In the genomic region with DNA sequence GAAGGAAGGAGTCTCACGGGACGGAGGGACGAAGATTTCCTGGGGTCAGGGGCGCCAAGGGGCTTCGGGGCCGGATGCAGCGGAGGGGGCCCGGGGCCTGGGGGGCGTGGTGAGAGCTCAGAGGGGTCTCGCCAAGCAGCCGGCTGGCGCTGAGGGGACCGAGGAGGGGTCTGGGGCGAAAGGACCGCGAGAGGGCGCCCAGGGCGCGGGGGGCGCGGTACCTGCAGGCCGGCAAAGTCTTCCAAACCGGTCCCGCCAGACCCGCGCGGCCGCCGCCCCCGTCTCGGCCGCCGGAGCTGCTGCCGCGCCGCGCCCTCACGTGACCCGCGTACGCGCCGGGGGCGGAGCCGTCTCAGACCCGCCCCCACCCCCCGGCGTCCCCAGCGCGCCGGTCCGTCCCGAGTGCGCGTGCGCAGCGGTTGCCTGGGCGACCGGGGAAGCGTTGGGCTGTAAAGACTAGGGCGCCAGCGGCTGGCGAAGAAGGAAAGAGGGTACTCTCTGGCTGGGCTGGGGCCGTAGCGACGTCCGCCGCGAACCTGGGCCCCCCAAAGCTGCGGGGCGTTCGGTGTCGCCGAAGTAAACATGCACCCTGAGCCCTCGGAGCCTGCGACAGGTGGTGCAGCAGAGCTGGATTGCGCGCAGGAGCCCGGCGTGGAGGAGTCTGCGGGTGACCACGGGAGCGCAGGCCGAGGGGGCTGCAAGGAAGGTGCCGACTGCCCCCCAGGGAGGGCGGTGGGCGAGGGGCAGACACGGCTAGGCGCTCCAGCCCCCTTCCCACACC, we compare ENCODE assay signal across 1 cellular context.
TF ChIP-seq lines count a peak whose summit lies in the region.

A gene (plus strand): TSS at position 450 of the 781 bp plus-strand sequence. CDS start 133 bp downstream, at position 583.
A gene (minus strand): TSS at position 319 of the 781 bp plus-strand sequence. CDS start 13,856 bp downstream, outside the sequence.

TF ChIP-seq in GM12878, 131 proteins besides CTCF, POLR2A, EP300 and RAD21 (continued from another document):
- TF ChIP-seq HCFC1 (IDR thresholded peaks at IDR 0.05; ENCODE audit: low read length) (peak; percentile 37; the same call in 1 of the 2 replicates), YY1 (IDR thresholded peaks at IDR 0.05; ENCODE audit: low read depth, low read length) (peak; percentile 49; the same call in 1 of the 2 replicates), CREB1 (IDR thresholded peaks at IDR 0.05; ENCODE audit: low read depth) (0 out of 2 replicates have a peak, but pooled peaks have one; percentile 19), POLR2AphosphoS5 (IDR thresholded peaks at IDR 0.05; ENCODE audit: low read length) (peak; percentile 47; the same call in 1 of the 2 replicates), MXI1 (IDR thresholded peaks at IDR 0.05; ENCODE audit: low read depth, low read length) (peak; percentile 96), SMARCA5 (IDR thresholded peaks at IDR 0.05) (0 out of 2 replicates have a peak, but pooled peaks have one; percentile 51), SREBF1 (IDR thresholded peaks at IDR 0.05; ENCODE audit: low read length) (no peak), FOXM1 (IDR thresholded peaks at IDR 0.05; ENCODE audit: low read depth, low read length) (no peak), IKZF1 (conservative IDR thresholded peaks at IDR 0.05) (peak; percentile 42), MEF2A (IDR thresholded peaks at IDR 0.05; ENCODE audit: insufficient read depth, low read depth, low read length) (no peak), RB1 (IDR thresholded peaks at IDR 0.05; ENCODE audit: borderline replicate concordance) (peak; percentile 59; the same call in 1 of the 2 replicates), SP1 (IDR thresholded peaks at IDR 0.05; ENCODE audit: low read depth, low read length) (peak; percentile 59), KLF5 (IDR thresholded peaks at IDR 0.05; ENCODE audit: partially characterized antibody) (peak; percentile 57), NRF1 (conservative IDR thresholded peaks at IDR 0.05; ENCODE audit: low read depth, low read length) (peak; percentile 75), SUZ12 (IDR thresholded peaks at IDR 0.05; ENCODE audit: unreplicated experiment) (no peak), POU2F2 (IDR thresholded peaks at IDR 0.05; ENCODE audit: borderline replicate concordance, low read depth, low read length) (0 out of 3 replicates have a peak, but pooled peaks have one; percentile 20), DPF2 (IDR thresholded peaks at IDR 0.05) (peak; percentile 62), RELA (IDR thresholded peaks at IDR 0.05; ENCODE audit: borderline replicate concordance, partially characterized antibody) (peak; percentile 85), LARP7 (IDR thresholded peaks at IDR 0.05) (peak; percentile 83), BMI1 (IDR thresholded peaks at IDR 0.05; ENCODE audit: borderline replicate concordance) (peak; percentile 91; the same call in 1 of the 2 replicates), POLR2AphosphoS2 (IDR thresholded peaks at IDR 0.05; ENCODE audit: low read depth, low read length) (0 out of 2 replicates have a peak, but pooled peaks have one; percentile 30), ZNF207 (IDR thresholded peaks at IDR 0.05; ENCODE audit: borderline replicate concordance) (peak; percentile 52; the same call in 1 of the 2 replicates), ESRRA (IDR thresholded peaks at IDR 0.05; ENCODE audit: low read length) (no peak), BHLHE40 (IDR thresholded peaks at IDR 0.05; ENCODE audit: borderline replicate concordance in 1 of 2, low read depth in 2 of 2, low read length in 1 of 2) (peak; percentile 95 to 99), EGR1 (IDR thresholded peaks at IDR 0.05; ENCODE audit: borderline replicate concordance in 1 of 2, low read depth in 2 of 2, low read length in 2 of 2) (peak; percentile 50 to 89)
- TF ChIP-seq, protein P1, sequence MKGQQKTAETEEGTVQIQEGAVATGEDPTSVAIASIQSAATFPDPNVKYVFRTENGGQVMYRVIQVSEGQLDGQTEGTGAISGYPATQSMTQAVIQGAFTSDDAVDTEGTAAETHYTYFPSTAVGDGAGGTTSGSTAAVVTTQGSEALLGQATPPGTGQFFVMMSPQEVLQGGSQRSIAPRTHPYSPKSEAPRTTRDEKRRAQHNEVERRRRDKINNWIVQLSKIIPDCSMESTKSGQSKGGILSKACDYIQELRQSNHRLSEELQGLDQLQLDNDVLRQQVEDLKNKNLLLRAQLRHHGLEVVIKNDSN (IDR thresholded peaks at IDR 0.05; ENCODE audit: borderline replicate concordance, extremely low read length, insufficient read depth, low read depth, low read length): peak; percentile 97
- TF ChIP-seq, protein P2, sequence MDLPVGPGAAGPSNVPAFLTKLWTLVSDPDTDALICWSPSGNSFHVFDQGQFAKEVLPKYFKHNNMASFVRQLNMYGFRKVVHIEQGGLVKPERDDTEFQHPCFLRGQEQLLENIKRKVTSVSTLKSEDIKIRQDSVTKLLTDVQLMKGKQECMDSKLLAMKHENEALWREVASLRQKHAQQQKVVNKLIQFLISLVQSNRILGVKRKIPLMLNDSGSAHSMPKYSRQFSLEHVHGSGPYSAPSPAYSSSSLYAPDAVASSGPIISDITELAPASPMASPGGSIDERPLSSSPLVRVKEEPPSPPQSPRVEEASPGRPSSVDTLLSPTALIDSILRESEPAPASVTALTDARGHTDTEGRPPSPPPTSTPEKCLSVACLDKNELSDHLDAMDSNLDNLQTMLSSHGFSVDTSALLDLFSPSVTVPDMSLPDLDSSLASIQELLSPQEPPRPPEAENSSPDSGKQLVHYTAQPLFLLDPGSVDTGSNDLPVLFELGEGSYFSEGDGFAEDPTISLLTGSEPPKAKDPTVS (IDR thresholded peaks at IDR 0.05; ENCODE audit: low read depth, low read length): no peak
- TF ChIP-seq, protein P3, sequence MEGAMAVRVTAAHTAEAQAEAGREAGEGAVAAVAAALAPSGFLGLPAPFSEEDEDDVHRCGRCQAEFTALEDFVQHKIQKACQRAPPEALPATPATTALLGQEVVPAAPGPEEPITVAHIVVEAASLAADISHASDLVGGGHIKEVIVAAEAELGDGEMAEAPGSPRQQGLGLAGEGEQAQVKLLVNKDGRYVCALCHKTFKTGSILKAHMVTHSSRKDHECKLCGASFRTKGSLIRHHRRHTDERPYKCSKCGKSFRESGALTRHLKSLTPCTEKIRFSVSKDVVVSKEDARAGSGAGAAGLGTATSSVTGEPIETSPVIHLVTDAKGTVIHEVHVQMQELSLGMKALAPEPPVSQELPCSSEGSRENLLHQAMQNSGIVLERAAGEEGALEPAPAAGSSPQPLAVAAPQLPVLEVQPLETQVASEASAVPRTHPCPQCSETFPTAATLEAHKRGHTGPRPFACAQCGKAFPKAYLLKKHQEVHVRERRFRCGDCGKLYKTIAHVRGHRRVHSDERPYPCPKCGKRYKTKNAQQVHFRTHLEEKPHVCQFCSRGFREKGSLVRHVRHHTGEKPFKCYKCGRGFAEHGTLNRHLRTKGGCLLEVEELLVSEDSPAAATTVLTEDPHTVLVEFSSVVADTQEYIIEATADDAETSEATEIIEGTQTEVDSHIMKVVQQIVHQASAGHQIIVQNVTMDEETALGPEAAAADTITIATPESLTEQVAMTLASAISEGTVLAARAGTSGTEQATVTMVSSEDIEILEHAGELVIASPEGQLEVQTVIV (IDR thresholded peaks at IDR 0.05; ENCODE audit: borderline replicate concordance, partially characterized antibody): no peak
- TF ChIP-seq, protein P4, sequence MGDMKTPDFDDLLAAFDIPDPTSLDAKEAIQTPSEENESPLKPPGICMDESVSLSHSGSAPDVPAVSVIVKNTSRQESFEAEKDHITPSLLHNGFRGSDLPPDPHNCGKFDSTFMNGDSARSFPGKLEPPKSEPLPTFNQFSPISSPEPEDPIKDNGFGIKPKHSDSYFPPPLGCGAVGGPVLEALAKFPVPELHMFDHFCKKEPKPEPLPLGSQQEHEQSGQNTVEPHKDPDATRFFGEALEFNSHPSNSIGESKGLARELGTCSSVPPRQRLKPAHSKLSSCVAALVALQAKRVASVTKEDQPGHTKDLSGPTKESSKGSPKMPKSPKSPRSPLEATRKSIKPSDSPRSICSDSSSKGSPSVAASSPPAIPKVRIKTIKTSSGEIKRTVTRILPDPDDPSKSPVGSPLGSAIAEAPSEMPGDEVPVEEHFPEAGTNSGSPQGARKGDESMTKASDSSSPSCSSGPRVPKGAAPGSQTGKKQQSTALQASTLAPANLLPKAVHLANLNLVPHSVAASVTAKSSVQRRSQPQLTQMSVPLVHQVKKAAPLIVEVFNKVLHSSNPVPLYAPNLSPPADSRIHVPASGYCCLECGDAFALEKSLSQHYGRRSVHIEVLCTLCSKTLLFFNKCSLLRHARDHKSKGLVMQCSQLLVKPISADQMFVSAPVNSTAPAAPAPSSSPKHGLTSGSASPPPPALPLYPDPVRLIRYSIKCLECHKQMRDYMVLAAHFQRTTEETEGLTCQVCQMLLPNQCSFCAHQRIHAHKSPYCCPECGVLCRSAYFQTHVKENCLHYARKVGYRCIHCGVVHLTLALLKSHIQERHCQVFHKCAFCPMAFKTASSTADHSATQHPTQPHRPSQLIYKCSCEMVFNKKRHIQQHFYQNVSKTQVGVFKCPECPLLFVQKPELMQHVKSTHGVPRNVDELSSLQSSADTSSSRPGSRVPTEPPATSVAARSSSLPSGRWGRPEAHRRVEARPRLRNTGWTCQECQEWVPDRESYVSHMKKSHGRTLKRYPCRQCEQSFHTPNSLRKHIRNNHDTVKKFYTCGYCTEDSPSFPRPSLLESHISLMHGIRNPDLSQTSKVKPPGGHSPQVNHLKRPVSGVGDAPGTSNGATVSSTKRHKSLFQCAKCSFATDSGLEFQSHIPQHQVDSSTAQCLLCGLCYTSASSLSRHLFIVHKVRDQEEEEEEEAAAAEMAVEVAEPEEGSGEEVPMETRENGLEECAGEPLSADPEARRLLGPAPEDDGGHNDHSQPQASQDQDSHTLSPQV (IDR thresholded peaks at IDR 0.05): 0 out of 2 replicates have a peak, but pooled peaks have one; percentile 38
- TF ChIP-seq, protein P5, sequence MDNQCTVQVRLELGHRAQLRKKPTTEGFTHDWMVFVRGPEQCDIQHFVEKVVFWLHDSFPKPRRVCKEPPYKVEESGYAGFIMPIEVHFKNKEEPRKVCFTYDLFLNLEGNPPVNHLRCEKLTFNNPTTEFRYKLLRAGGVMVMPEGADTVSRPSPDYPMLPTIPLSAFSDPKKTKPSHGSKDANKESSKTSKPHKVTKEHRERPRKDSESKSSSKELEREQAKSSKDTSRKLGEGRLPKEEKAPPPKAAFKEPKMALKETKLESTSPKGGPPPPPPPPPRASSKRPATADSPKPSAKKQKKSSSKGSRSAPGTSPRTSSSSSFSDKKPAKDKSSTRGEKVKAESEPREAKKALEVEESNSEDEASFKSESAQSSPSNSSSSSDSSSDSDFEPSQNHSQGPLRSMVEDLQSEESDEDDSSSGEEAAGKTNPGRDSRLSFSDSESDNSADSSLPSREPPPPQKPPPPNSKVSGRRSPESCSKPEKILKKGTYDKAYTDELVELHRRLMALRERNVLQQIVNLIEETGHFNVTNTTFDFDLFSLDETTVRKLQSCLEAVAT (IDR thresholded peaks at IDR 0.05): no peak
- TF ChIP-seq, protein P6, sequence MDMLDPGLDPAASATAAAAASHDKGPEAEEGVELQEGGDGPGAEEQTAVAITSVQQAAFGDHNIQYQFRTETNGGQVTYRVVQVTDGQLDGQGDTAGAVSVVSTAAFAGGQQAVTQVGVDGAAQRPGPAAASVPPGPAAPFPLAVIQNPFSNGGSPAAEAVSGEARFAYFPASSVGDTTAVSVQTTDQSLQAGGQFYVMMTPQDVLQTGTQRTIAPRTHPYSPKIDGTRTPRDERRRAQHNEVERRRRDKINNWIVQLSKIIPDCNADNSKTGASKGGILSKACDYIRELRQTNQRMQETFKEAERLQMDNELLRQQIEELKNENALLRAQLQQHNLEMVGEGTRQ (IDR thresholded peaks at IDR 0.05; ENCODE audit: borderline replicate concordance, low read depth, low read length): peak; percentile 88
- TF ChIP-seq, protein P7, sequence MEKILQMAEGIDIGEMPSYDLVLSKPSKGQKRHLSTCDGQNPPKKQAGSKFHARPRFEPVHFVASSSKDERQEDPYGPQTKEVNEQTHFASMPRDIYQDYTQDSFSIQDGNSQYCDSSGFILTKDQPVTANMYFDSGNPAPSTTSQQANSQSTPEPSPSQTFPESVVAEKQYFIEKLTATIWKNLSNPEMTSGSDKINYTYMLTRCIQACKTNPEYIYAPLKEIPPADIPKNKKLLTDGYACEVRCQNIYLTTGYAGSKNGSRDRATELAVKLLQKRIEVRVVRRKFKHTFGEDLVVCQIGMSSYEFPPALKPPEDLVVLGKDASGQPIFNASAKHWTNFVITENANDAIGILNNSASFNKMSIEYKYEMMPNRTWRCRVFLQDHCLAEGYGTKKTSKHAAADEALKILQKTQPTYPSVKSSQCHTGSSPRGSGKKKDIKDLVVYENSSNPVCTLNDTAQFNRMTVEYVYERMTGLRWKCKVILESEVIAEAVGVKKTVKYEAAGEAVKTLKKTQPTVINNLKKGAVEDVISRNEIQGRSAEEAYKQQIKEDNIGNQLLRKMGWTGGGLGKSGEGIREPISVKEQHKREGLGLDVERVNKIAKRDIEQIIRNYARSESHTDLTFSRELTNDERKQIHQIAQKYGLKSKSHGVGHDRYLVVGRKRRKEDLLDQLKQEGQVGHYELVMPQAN (conservative IDR thresholded peaks at IDR 0.05): peak; percentile 82
- TF ChIP-seq, protein P8, sequence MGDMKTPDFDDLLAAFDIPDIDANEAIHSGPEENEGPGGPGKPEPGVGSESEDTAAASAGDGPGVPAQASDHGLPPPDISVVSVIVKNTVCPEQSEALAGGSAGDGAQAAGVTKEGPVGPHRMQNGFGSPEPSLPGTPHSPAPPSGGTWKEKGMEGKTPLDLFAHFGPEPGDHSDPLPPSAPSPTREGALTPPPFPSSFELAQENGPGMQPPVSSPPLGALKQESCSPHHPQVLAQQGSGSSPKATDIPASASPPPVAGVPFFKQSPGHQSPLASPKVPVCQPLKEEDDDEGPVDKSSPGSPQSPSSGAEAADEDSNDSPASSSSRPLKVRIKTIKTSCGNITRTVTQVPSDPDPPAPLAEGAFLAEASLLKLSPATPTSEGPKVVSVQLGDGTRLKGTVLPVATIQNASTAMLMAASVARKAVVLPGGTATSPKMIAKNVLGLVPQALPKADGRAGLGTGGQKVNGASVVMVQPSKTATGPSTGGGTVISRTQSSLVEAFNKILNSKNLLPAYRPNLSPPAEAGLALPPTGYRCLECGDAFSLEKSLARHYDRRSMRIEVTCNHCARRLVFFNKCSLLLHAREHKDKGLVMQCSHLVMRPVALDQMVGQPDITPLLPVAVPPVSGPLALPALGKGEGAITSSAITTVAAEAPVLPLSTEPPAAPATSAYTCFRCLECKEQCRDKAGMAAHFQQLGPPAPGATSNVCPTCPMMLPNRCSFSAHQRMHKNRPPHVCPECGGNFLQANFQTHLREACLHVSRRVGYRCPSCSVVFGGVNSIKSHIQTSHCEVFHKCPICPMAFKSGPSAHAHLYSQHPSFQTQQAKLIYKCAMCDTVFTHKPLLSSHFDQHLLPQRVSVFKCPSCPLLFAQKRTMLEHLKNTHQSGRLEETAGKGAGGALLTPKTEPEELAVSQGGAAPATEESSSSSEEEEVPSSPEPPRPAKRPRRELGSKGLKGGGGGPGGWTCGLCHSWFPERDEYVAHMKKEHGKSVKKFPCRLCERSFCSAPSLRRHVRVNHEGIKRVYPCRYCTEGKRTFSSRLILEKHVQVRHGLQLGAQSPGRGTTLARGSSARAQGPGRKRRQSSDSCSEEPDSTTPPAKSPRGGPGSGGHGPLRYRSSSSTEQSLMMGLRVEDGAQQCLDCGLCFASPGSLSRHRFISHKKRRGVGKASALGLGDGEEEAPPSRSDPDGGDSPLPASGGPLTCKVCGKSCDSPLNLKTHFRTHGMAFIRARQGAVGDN (IDR thresholded peaks at IDR 0.05): peak; percentile 51
- TF ChIP-seq, protein P9, sequence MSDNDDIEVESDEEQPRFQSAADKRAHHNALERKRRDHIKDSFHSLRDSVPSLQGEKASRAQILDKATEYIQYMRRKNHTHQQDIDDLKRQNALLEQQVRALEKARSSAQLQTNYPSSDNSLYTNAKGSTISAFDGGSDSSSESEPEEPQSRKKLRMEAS (IDR thresholded peaks at IDR 0.05; ENCODE audit: low read depth, low read length): peak; percentile 87
